Comparison of ENCODE assay signal across 9 cellular contexts in genomic region chr9:96619109-96619435, GRCh38. TPM values are rescaled to one million over a fixed set of nuclear protein-coding genes. Genes with fewer than 3 reads are reported as not detected.
DNase-seq lines count a peak whose midpoint lies in the region; ATAC-seq and TF ChIP-seq lines count a peak whose summit lies in the region.
"Had no signal": no experiment of that assay in that cellular context is flagged by ENCODE, and none has a peak within 500 bp of the region (broad histone marks: within the 10 kb centered on the region; RNA-seq: fewer than 3 reads in every experiment).

No MANE protein-coding gene starts in this region.

- peak overlapping the region; percentile 76 for H3K4me3 Mint-ChIP-seq in Calu3 (ENCODE audit: low read depth, unreplicated experiment)

- H2AFZ ChIP-seq in trophoblast cell (ENCODE audit: insufficient read depth, low read length, poor library complexity), result peak overlapping the region; percentile 73

- peak overlapping the region; percentile 80 for H3K9ac ChIP-seq in trophoblast cell (ENCODE audit: low read length)

- CTCF ChIA-PET in Calu3 (lab: Charles Lee) (interaction anchor here (0.6 to 0.7 kb wide), 2 partner anchors 168 to 352 kb away, joined by 4 to 9 read pairs; no protein-coding TSS in a partner anchor), Panc1 (lab: Charles Lee) (interaction anchor here (0.7 kb wide), 2 partner anchors 121 to 139 kb away, joined by 4 to 13 read pairs; no protein-coding TSS in a partner anchor)

- DNase-seq in Calu3 (no peak), Panc1 (ENCODE audit: low read depth, low spot score) (no peak), fibroblast of mammary gland (ENCODE audit: low read depth) (no peak), trophoblast cell (no peak), KG1 (lab: John Stamatoyannopoulos, UW) (no peak), NCI-H774 (lab: John Stamatoyannopoulos, UW) (no peak)

- H3K9me3 Mint-ChIP-seq in Calu3 (ENCODE audit: low read depth, unreplicated experiment), result no peaks in the 10 kb centered on the region
- H3K9me3 Mint-ChIP-seq: neural crest cell had no signal

- peaks cover 29% of the 10 kb centered on the region for H3K36me3 Mint-ChIP-seq in Calu3 (ENCODE audit: insufficient read depth, unreplicated experiment)

- TF ChIP-seq CTCF in Calu3 (IDR thresholded peaks at IDR 0.05; ENCODE audit: unreplicated experiment) (no peak), Panc1 (IDR thresholded peaks at IDR 0.05) (no peak), fibroblast of mammary gland (conservative IDR thresholded peaks at IDR 0.05; ENCODE audit: control insufficient read depth, insufficient read depth, low read depth, low read length) (no peak)

- H3K36me3 ChIP-seq in Panc1 (ENCODE audit: control insufficient read depth, insufficient read depth, low read length), result no peaks in the 10 kb centered on the region
- H3K36me3 ChIP-seq in trophoblast cell (ENCODE audit: control insufficient read depth in 1 of 2, insufficient read depth in 2 of 2, low read length in 2 of 2), result no peaks in the 10 kb centered on the region

- peak overlapping the region; percentile 88 for H2BK12ac ChIP-seq in trophoblast cell (ENCODE audit: low read length)

- H3K9me3 ChIP-seq in Panc1 (ENCODE audit: control insufficient read depth, insufficient read depth, low read depth, low read length), result no peaks in the 10 kb centered on the region
- H3K9me3 ChIP-seq in trophoblast cell (ENCODE audit: insufficient read depth, low read depth, low read length), result no peaks in the 10 kb centered on the region

- no CpG with 5 or more reads among the region's 50 CpGs for WGBS in trophoblast cell (ENCODE audit: extremely low coverage, insufficient coverage, insufficient read length)

- H3K27me3 Mint-ChIP-seq in Calu3 (ENCODE audit: unreplicated experiment), result no peaks in the 10 kb centered on the region

- H3K79me2 ChIP-seq in trophoblast cell (ENCODE audit: control insufficient read depth, insufficient read depth, low read length, poor library complexity), result peaks cover 5% of the 10 kb centered on the region

- H3K4ac ChIP-seq in trophoblast cell (ENCODE audit: low read depth, low read length), result peak overlapping the region; percentile 98

- no TSS peak for BruUV-seq in Calu3 (replicated peaks; lab: Mats Ljungman, UMichigan)
- no TSS peak for BruUV-seq in Panc1 (replicated peaks; lab: Mats Ljungman, UMichigan)

- H3K4me2 ChIP-seq in trophoblast cell (ENCODE audit: low read length), result peak overlapping the region; percentile 90

- peak overlapping the region; percentile 98 for H3K14ac ChIP-seq in trophoblast cell (ENCODE audit: low read length)

- peak overlapping the region; percentile 86 for H4K12ac ChIP-seq in trophoblast cell (ENCODE audit: low read depth, low read length)

- ATAC-seq in Panc1, result peak; percentile 18
- no peak for ATAC-seq in HG03280 (IDR thresholded peaks at IDR 0.05; ENCODE audit: unreplicated experiment)
- ATAC-seq in HG03457 (IDR thresholded peaks at IDR 0.05; ENCODE audit: unreplicated experiment), result no peak

- peaks cover 28% of the 10 kb centered on the region for H3K4me1 Mint-ChIP-seq in Calu3 (ENCODE audit: low read depth, unreplicated experiment)

- intact Hi-C loops in Calu3 (cut with micrococcal nuclease; ENCODE audit: unreplicated experiment), result loop anchor here (1.0 to 10.0 kb wide), 3 partner anchors 8 to 54 kb away; no protein-coding TSS in a partner anchor
- intact Hi-C loops in Panc1 (cut with micrococcal nuclease; ENCODE audit: unreplicated experiment), result no loop called here

- H2AK5ac ChIP-seq in trophoblast cell (ENCODE audit: low read length), result no peak overlapping the region

- peak overlapping the region; percentile 98 for H3K18ac ChIP-seq in trophoblast cell (ENCODE audit: low read length)

- no peak overlapping the region for H2BK120ac ChIP-seq in trophoblast cell (ENCODE audit: insufficient read depth, low read length, poor library complexity)

- no peak overlapping the region for H3K27ac Mint-ChIP-seq in Calu3 (ENCODE audit: unreplicated experiment)

- H4K8ac ChIP-seq in trophoblast cell (ENCODE audit: low read depth, low read length), result peak overlapping the region; percentile 33

- H3K79me1 ChIP-seq in trophoblast cell (ENCODE audit: low read length), result peaks cover 9% of the 10 kb centered on the region

- H3K4me3 ChIP-seq in Panc1 (ENCODE audit: low read depth in 2 of 2, low read length in 2 of 2) (peak overlapping the region; percentile 57 to 59), fibroblast of mammary gland (ENCODE audit: control insufficient read depth, low read depth, low read length) (peak overlapping the region; percentile 63), trophoblast cell (ENCODE audit: low read depth, low read length) (peak overlapping the region; percentile 94)

- peak overlapping the region; percentile 78 for H2BK5ac ChIP-seq in trophoblast cell (ENCODE audit: low read depth, low read length, poor library complexity)

- H3K4me1 ChIP-seq in Panc1 (ENCODE audit: control insufficient read depth, insufficient read depth, low read length), result peaks cover 21% of the 10 kb centered on the region
- H3K4me1 ChIP-seq in trophoblast cell (ENCODE audit: control insufficient read depth in 1 of 2, insufficient read depth in 2 of 2, low read length in 2 of 2), result peaks cover 8 to 9% of the 10 kb centered on the region in 2 experiments

- in situ Hi-C loops in Panc1 (cut with HindIII; ENCODE audit: low pct_unique_long_range_greater_than_20kb, low sequenced_read_pairs), result no loop called here

- peak overlapping the region; percentile 79 for H4K91ac ChIP-seq in trophoblast cell (ENCODE audit: low read depth, low read length)

- H3K27me3 ChIP-seq in Panc1 (ENCODE audit: control insufficient read depth, insufficient read depth, low read length) (no peaks in the 10 kb centered on the region), trophoblast cell (ENCODE audit: insufficient read depth, low read length) (no peaks in the 10 kb centered on the region)

- H3K23ac ChIP-seq in trophoblast cell (ENCODE audit: low read length), result no peak overlapping the region

- POLR2A ChIA-PET in Panc1 (lab: Charles Lee), result no interaction called here

- H3K27ac ChIP-seq in Panc1 (ENCODE audit: low read length) (no peak overlapping the region), trophoblast cell (ENCODE audit: low read depth, low read length) (peak overlapping the region; percentile 82)

RNA-seq across cellular contexts. Expression of gene CDC14B, which starts 0.6 kb away (rescaled TPM):
- total RNA-seq in Calu3 (2022), result 26.4 and 29.8 TPM in 2 replicates
- 11.8 TPM for total RNA-seq in Panc1 (2021; ENCODE audit: unreplicated experiment)
- 5.0 TPM for polyA plus RNA-seq in Panc1 (2012; ENCODE audit: insufficient read length)
- polyA plus RNA-seq in trophoblast cell (2013), result 18.9 and 20.1 TPM in 2 replicates

RNA-seq across cellular contexts. Expression of gene PRXL2C, which starts 36.0 kb away (rescaled TPM):
- total RNA-seq in Calu3 (2022) (10.5 and 10.8 TPM in 2 replicates), Panc1 (2021; ENCODE audit: unreplicated experiment) (14.0 TPM)
- polyA plus RNA-seq in Panc1 (2012; ENCODE audit: insufficient read length), result 5.6 TPM
- polyA plus RNA-seq in trophoblast cell (2013), result 6.6 and 7.1 TPM in 2 replicates
